Comparison of ENCODE assay signal across 1 cellular context in genomic region chr6:43912598-43913387, GRCh38.
A peak's percentile ranks its signal among the peaks of the same experiment; 100 is the strongest.
TF ChIP-seq lines count a peak whose summit lies in the region.

No MANE protein-coding gene starts in this region.

TF ChIP-seq in liver, 16 proteins besides CTCF, POLR2A, EP300 and RAD21 (continued from another document):
- TF ChIP-seq, protein P1, sequence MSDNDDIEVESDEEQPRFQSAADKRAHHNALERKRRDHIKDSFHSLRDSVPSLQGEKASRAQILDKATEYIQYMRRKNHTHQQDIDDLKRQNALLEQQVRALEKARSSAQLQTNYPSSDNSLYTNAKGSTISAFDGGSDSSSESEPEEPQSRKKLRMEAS (IDR thresholded peaks at IDR 0.05): peak; percentile 46
- TF ChIP-seq ATF3 (IDR thresholded peaks at IDR 0.05): peak; percentile 13
